In the genomic region with DNA sequence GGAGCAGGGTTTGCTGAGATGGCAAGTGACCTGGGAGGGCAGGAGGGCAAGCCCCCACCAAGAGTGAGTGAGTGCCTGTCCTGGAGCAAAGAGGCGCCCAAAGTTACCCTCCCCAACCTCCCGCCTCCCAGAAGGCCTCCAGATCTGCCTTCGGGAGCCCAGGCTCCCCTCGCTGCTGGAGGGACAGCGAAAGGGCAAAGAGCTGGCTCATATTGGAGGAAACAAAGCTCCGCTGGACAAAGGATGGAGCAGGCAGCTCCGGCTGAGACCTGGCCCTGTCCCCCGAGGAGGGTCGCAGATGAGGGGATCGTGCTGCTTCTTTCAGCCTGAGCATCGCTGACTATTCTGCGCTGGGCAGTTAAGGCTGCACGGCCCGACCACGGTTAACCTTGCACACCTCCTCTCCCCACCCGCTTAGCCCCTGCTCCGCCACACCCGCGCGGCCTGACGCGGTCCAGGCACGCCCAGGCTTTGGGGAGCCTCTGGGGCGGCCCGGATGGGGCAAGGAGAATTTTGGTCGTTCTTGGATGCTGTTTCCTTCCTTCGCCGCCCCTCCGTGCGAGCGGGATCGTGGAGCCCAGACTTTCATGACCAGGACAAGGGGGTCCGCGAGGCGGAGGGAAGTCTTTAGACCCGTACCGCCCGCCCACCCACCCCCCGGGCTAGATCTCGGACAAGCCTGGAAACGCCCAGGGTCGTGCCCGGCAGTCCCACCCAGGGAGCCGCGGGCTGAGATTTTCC, we compare ENCODE assay signal across 9 cellular contexts. TPM values are rescaled to one million over a fixed set of nuclear protein-coding genes. Genes with fewer than 3 reads are reported as not detected.
A peak's percentile ranks its signal among the peaks of the same experiment; 100 is the strongest.
DNase-seq lines count a peak whose midpoint lies in the region; ATAC-seq and TF ChIP-seq lines count a peak whose summit lies in the region.
"Had no signal": no experiment of that assay in that cellular context is flagged by ENCODE, and none has a peak within 500 bp of the region (broad histone marks: within the 10 kb centered on the region; RNA-seq: fewer than 3 reads in every experiment).

No MANE protein-coding gene starts in this region.

- peaks cover 13% of the 10 kb centered on the region for H3F3A ChIP-seq in SK-N-SH (replicated peaks; ENCODE audit: insufficient read depth)

- POLR2A ChIA-PET in SK-N-SH (lab: Yijun Ruan, JAX), result interaction anchor here (1.0 to 1.8 kb wide), 3 partner anchors 10 to 108 kb away, joined by 4 to 6 read pairs (median 4); partner anchors contain the start of gene ACAA1

- H3K4me3 ChIP-seq in SK-N-SH (ENCODE audit: low read depth in 2 of 2, low read length in 1 of 2) (peak overlapping the region; percentile 75 to 77), choroid plexus epithelial cell (ENCODE audit: low read depth, low read length) (peak overlapping the region; percentile 65), lung (peak overlapping the region; percentile 52), subcutaneous abdominal adipose tissue (ENCODE audit: low read depth in 1 of 5, low read length in 5 of 5) (peak overlapping the region; percentile 44 to 76 (median 72))

- H3K27me3 ChIP-seq in SK-N-SH (ENCODE audit: insufficient read depth) (no peaks in the 10 kb centered on the region), lung (ENCODE audit: control insufficient read depth, insufficient read depth) (no peaks in the 10 kb centered on the region), subcutaneous abdominal adipose tissue (ENCODE audit: control insufficient read depth in 5 of 5, insufficient read depth in 4 of 5, low read length in 5 of 5) (no peaks in the 10 kb centered on the region)

- TF ChIP-seq CTCF in SK-N-SH (IDR thresholded peaks at IDR 0.05) (no peak), choroid plexus epithelial cell (conservative IDR thresholded peaks at IDR 0.05; ENCODE audit: low read depth, low read length) (no peak), lung (IDR thresholded peaks at IDR 0.05; ENCODE audit: control extremely low read depth, extremely low read depth) (no peak)

- H3K27ac ChIP-seq in SK-N-SH (ENCODE audit: low read depth in 2 of 2, low read length in 1 of 2) (no peak overlapping the region; a peak in 1 of 4 replicates), lung (ENCODE audit: low read depth in 1 of 2, low read length in 1 of 2) (peak overlapping the region; percentile 22 to 81), subcutaneous abdominal adipose tissue (ENCODE audit: low read depth, low read length) (peak overlapping the region; percentile 72)
- H3K27ac ChIP-seq: 22Rv1 had no signal

- H3K36me3 ChIP-seq in SK-N-SH (replicated peaks in 1 of 2; ENCODE audit: control insufficient read depth in 1 of 2, insufficient read depth in 2 of 2, low read length in 1 of 2) (no peaks in the 10 kb centered on the region), lung (ENCODE audit: control insufficient read depth in 2 of 2, insufficient read depth in 2 of 2, low read length in 2 of 2) (no peaks in the 10 kb centered on the region), subcutaneous abdominal adipose tissue (ENCODE audit: control insufficient read depth in 5 of 5, insufficient read depth in 5 of 5, low read length in 5 of 5) (no peaks in the 10 kb centered on the region)

- H3K9me3 ChIP-seq in SK-N-SH (no peaks in the 10 kb centered on the region), lung (ENCODE audit: control insufficient read depth in 2 of 2, insufficient read depth in 1 of 2, low read length in 1 of 2) (no peaks in the 10 kb centered on the region), subcutaneous abdominal adipose tissue (ENCODE audit: control insufficient read depth in 5 of 5, low read length in 5 of 5) (no peaks in the 10 kb centered on the region)

- H2AFZ ChIP-seq in SK-N-SH (ENCODE audit: low read depth), result 0 out of 2 replicates have a peak overlapping the region, but pooled peaks have one; percentile 65

- H3K9ac ChIP-seq in SK-N-SH (peak overlapping the region; percentile 92; the same call in 1 of the 2 replicates), subcutaneous abdominal adipose tissue (ENCODE audit: low read length in 5 of 5) (peak overlapping the region in 3 of 5 donors; percentile 41 to 64 (median 43))

- no peak for TF ChIP-seq EP300 in SK-N-SH (IDR thresholded peaks at IDR 0.05; ENCODE audit: borderline replicate concordance in 1 of 2, low read depth in 1 of 2, low read length in 1 of 2)

- ATAC-seq in SK-N-SH treated with all-trans-retinoic acid at 6 μM for 48 hours (no peak), lung (ENCODE audit: insufficient read depth, low FRiP score) (no peak), GM21717 (IDR thresholded peaks at IDR 0.05; ENCODE audit: unreplicated experiment) (no peak), HG03159 (IDR thresholded peaks at IDR 0.05; ENCODE audit: unreplicated experiment) (no peak)

- peaks cover 3% of the 10 kb centered on the region; the same call in 1 of the 2 replicates for H4K20me1 ChIP-seq in SK-N-SH (ENCODE audit: insufficient read depth)

- peaks cover 22 to 23% of the 10 kb centered on the region in 2 experiments; a peak in 3 of 4 replicates for H3K4me1 ChIP-seq in SK-N-SH (ENCODE audit: control insufficient read depth in 1 of 2, insufficient read depth in 2 of 2, low read depth in 1 of 2, low read length in 1 of 2)
- peaks cover 0 to 19% of the 10 kb centered on the region in 2 donors for H3K4me1 ChIP-seq in lung (ENCODE audit: control insufficient read depth in 2 of 2, insufficient read depth in 2 of 2, low read length in 2 of 2)
- peaks cover 2 to 48% (median 34%) of the 10 kb centered on the region in 5 donors for H3K4me1 ChIP-seq in subcutaneous abdominal adipose tissue (ENCODE audit: control insufficient read depth in 5 of 5, insufficient read depth in 5 of 5, low read length in 5 of 5)

- CTCF ChIA-PET in SK-N-SH (lab: Yijun Ruan, JAX), result interaction anchor here (1.1 to 1.3 kb wide), 2 partner anchors 9 to 451 kb away, joined by 3 read pairs; no protein-coding TSS in a partner anchor

- peaks cover 5% of the 10 kb centered on the region; the same call in 1 of the 2 replicates for H3K79me2 ChIP-seq in SK-N-SH (ENCODE audit: insufficient read depth)

- no peaks in the 10 kb centered on the region for H3K9me2 ChIP-seq in SK-N-SH

- 19% methylated on average over 14 of the region's 45 CpGs for WGBS in SK-N-SH (ENCODE audit: low lambda C conversion rate)
- 21 to 24% methylated on average over 45 of the region's 45 CpGs for WGBS in lung, 2 donors

- DNase-seq in SK-N-SH (no peak), choroid plexus epithelial cell (ENCODE audit: low read depth) (no peak), lung (ENCODE audit: low spot score) (no peak), amniotic stem cell (lab: John Stamatoyannopoulos, UW) (no peak)

- H3K4me2 ChIP-seq in SK-N-SH, result peak overlapping the region; percentile 83

- no peak for TF ChIP-seq RAD21 in SK-N-SH (IDR thresholded peaks at IDR 0.05; ENCODE audit: low read length)

TF ChIP-seq in SK-N-SH, 30 proteins besides CTCF, POLR2A, EP300 and RAD21 (continues in another document):
- TF ChIP-seq RFX5 (IDR thresholded peaks at IDR 0.05; ENCODE audit: low read length), result no peak
- no peak for TF ChIP-seq MXI1 (IDR thresholded peaks at IDR 0.05; ENCODE audit: low read depth, low read length)
- TF ChIP-seq SIN3A (IDR thresholded peaks at IDR 0.05; ENCODE audit: borderline replicate concordance, low read depth, low read length), result no peak
- no peak for TF ChIP-seq JUND (IDR thresholded peaks at IDR 0.05)

TF ChIP-seq in SK-N-SH treated with all-trans-retinoic acid at 6 μM for 48 hours, 23 proteins besides CTCF, POLR2A, EP300 and RAD21 (continues in another document):
- TF ChIP-seq SNAI2 (CRISPR knock-in tag; IDR thresholded peaks at IDR 0.05) (no peak), ARNTL (CRISPR knock-in tag; IDR thresholded peaks at IDR 0.05; ENCODE audit: borderline replicate concordance, low read depth) (no peak), OSR1 (CRISPR knock-in tag; IDR thresholded peaks at IDR 0.05) (no peak), ISL1 (CRISPR knock-in tag; IDR thresholded peaks at IDR 0.05) (no peak), ZC3H10 (CRISPR knock-in tag; IDR thresholded peaks at IDR 0.05) (no peak), CSDC2 (CRISPR knock-in tag; IDR thresholded peaks at IDR 0.05) (no peak)
- TF ChIP-seq, protein P1, sequence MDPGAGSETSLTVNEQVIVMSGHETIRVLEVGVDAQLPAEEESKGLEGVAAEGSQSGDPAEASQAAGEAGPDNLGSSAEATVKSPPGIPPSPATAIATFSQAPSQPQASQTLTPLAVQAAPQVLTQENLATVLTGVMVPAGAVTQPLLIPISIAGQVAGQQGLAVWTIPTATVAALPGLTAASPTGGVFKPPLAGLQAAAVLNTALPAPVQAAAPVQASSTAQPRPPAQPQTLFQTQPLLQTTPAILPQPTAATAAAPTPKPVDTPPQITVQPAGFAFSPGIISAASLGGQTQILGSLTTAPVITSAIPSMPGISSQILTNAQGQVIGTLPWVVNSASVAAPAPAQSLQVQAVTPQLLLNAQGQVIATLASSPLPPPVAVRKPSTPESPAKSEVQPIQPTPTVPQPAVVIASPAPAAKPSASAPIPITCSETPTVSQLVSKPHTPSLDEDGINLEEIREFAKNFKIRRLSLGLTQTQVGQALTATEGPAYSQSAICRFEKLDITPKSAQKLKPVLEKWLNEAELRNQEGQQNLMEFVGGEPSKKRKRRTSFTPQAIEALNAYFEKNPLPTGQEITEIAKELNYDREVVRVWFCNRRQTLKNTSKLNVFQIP (CRISPR knock-in tag; IDR thresholded peaks at IDR 0.05; ENCODE audit: borderline replicate concordance, low read depth), result no peak

RNA-seq across cellular contexts. Expression of gene PLCD1, which starts 0.7 kb away (rescaled TPM):
- polyA plus RNA-seq in SK-N-SH (2012; rRNA removed), result 15.2 and 20.2 TPM in 2 replicates
- polyA plus RNA-seq in SK-N-SH (2012; cell fraction: cytosol; rRNA removed), result 7.3 and 10.6 TPM in 2 replicates
- 65.0 and 85.7 TPM in 2 replicates for polyA plus RNA-seq in SK-N-SH (2012; cell fraction: nucleus; rRNA removed)
- 10 to 100 TPM; 21.0 to 55.3 TPM for total RNA-seq in lung
- 10 to 100 TPM; 16.9 to 21.6 TPM for polyA plus RNA-seq in lung

RNA-seq across cellular contexts. Expression of gene DLEC1, which starts 10.2 kb away (rescaled TPM):
- polyA plus RNA-seq in SK-N-SH (2012; rRNA removed) (0.02 TPM in 1 of 2 replicates, not detected in the other), lung (1 to 10 TPM; 4.2 to 5.7 TPM)
- polyA plus RNA-seq in SK-N-SH (2012; cell fraction: cytosol; rRNA removed), result not detected in 2 replicates
- 0.01 TPM in 2 replicates for polyA plus RNA-seq in SK-N-SH (2012; cell fraction: nucleus; rRNA removed)
- 10 to 100 TPM; 10.3 to 28.8 TPM for total RNA-seq in lung

RNA-seq across cellular contexts. Expression of gene VILL, which starts 38.2 kb away (rescaled TPM):
- polyA plus RNA-seq in SK-N-SH (2012; rRNA removed) (8.6 and 8.8 TPM in 2 replicates), lung (10 to 100 TPM; 10.2 to 32.3 TPM)
- 2.4 and 3.9 TPM in 2 replicates for polyA plus RNA-seq in SK-N-SH (2012; cell fraction: cytosol; rRNA removed)
- polyA plus RNA-seq in SK-N-SH (2012; cell fraction: nucleus; rRNA removed), result 28.7 and 29.0 TPM in 2 replicates
- 10 to 100 TPM; 18.2 to 26.8 TPM for total RNA-seq in lung

Comparison
In these comparisons a context has a peak if more than half of its experiments do, and no peak if none do; other contexts are left out.
1. H3K27ac ChIP-seq: peak in lung (2 of 2) and subcutaneous abdominal adipose tissue (single experiment); none in SK-N-SH (0 of 2).
2. Peak in every context shown above with its lines, with median percentiles within 50 percentile points of each other: H3K4me3 ChIP-seq.